ENCODE assay signal across 9 cellular contexts in the genomic region with DNA sequence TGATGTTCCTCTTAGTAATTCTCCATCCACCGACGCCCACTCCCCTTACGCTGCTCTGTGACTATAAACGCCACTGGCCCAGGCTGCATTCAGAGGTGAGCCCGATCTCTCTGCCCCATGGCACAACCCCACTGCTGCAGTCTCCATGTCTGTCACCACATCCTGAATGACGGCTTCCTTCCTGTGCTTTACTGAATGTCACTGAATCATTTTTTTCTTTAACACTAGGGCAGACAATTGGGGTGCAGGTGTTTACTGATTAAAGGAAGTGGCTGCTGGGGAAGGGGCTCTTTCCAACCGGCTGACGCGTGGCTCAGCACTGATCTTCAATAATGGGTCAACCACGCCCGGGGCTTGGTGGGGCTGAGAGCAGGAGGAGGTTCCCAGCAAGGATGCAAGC.
A peak's percentile ranks its signal among the peaks of the same experiment; 100 is the strongest.
DNase-seq lines count a peak whose midpoint lies in the region; ATAC-seq and TF ChIP-seq lines count a peak whose summit lies in the region.
"Had no signal": no experiment of that assay in that cellular context is flagged by ENCODE, and none has a peak within 500 bp of the region (broad histone marks: within the 10 kb centered on the region; RNA-seq: fewer than 3 reads in every experiment).

No MANE protein-coding gene starts in this region.

- no peaks in the 10 kb centered on the region for H3K27me3 ChIP-seq in hepatocyte

- H3K9me3 Mint-ChIP-seq in central memory CD8-positive, alpha-beta T cell, result no peaks in the 10 kb centered on the region
- peaks cover 19% of the 10 kb centered on the region for H3K9me3 Mint-ChIP-seq in WTC11

- H3K9me3 ChIP-seq in hepatocyte (ENCODE audit: low read depth), result no peaks in the 10 kb centered on the region

- H3K36me3 Mint-ChIP-seq in central memory CD8-positive, alpha-beta T cell (ENCODE audit: insufficient read depth), result no peaks in the 10 kb centered on the region
- H3K36me3 Mint-ChIP-seq in WTC11, result no peaks in the 10 kb centered on the region

- H3K27ac ChIP-seq in hepatocyte, result no peak overlapping the region

- POLR2A ChIA-PET in WTC11 (lab: Charles Lee), result no interaction called here

- ATAC-seq in HG02759 (IDR thresholded peaks at IDR 0.05; ENCODE audit: unreplicated experiment) (peak; percentile 57), WTC11 (no peak), GM21360 (IDR thresholded peaks at IDR 0.05; ENCODE audit: unreplicated experiment) (no peak), GM21723 (IDR thresholded peaks at IDR 0.05; ENCODE audit: unreplicated experiment) (no peak)
- ATAC-seq in central memory CD8-positive, alpha-beta T cell (replicated peaks; ENCODE audit: extremely low read depth, poor library complexity, severe bottlenecking), result peak; percentile 98

- no peaks in the 10 kb centered on the region for H3K4me1 ChIP-seq in hepatocyte (ENCODE audit: insufficient read depth)

- peak overlapping the region; percentile 84 for H3K27ac Mint-ChIP-seq in central memory CD8-positive, alpha-beta T cell (ENCODE audit: low read depth)
- H3K27ac Mint-ChIP-seq in WTC11, result no peak overlapping the region

- no peaks in the 10 kb centered on the region for H4K20me1 ChIP-seq in hepatocyte (ENCODE audit: insufficient read depth, poor library complexity, severe bottlenecking)

- H3K4me1 Mint-ChIP-seq in central memory CD8-positive, alpha-beta T cell, result peaks cover 76% of the 10 kb centered on the region
- peaks cover 11% of the 10 kb centered on the region; the same call in 1 of the 2 replicates for H3K4me1 Mint-ChIP-seq in WTC11

- H3K79me2 ChIP-seq in hepatocyte, result no peaks in the 10 kb centered on the region

- TF ChIP-seq CTCF in hepatocyte (IDR thresholded peaks at IDR 0.05; ENCODE audit: poor library complexity) (no peak), WTC11 (IDR thresholded peaks at IDR 0.05) (no peak)

- 95% methylated on average over 11 of the region's 11 CpGs for WGBS in hepatocyte (ENCODE audit: low lambda C conversion rate, missing lambda C conversion rate)

- H3K4me2 ChIP-seq in hepatocyte, result no peak overlapping the region

- H3K27me3 Mint-ChIP-seq in central memory CD8-positive, alpha-beta T cell, result no peaks in the 10 kb centered on the region
- H3K27me3 Mint-ChIP-seq in WTC11 (ENCODE audit: low read depth), result no peaks in the 10 kb centered on the region

- H3K9me2 ChIP-seq in hepatocyte (replicated peaks; ENCODE audit: insufficient read depth), result no peaks in the 10 kb centered on the region

- no peak overlapping the region for H3K4me3 ChIP-seq in hepatocyte

- peak overlapping the region; percentile 44 for H3K4me3 Mint-ChIP-seq in central memory CD8-positive, alpha-beta T cell
- no peak overlapping the region for H3K4me3 Mint-ChIP-seq in WTC11

- H2AFZ ChIP-seq in hepatocyte, result no peak overlapping the region

- CTCF ChIA-PET in WTC11 (lab: Charles Lee), result no interaction called here

- DNase-seq in activated CD4-positive, alpha-beta T cell treated with anti-CD3 and anti-CD28 coated beads for 1 hour, result peak; percentile 32
- peak; percentile 37 to 57 for DNase-seq in central memory CD8-positive, alpha-beta T cell (ENCODE audit: low spot score in 2 of 2)
- DNase-seq in stimulated activated CD8-positive, alpha-beta memory T cell treated with anti-CD3 and anti-CD28 coated beads, Interleukin-7, amount 100 ng/mL, for 1 hour (ENCODE audit: low read depth in 2 of 2), result peak; percentile 14 to 34
- DNase-seq in hepatocyte (ENCODE audit: low spot score) (no peak), WTC11 (ENCODE audit: low spot score) (no peak)
- DNase-seq: mammary epithelial cell had no signal

- H3K36me3 ChIP-seq in hepatocyte (replicated peaks; ENCODE audit: insufficient read depth, low read depth), result no peaks in the 10 kb centered on the region

TF ChIP-seq in WTC11, 78 proteins besides CTCF, POLR2A, EP300 and RAD21:
- TF ChIP-seq, protein P1, sequence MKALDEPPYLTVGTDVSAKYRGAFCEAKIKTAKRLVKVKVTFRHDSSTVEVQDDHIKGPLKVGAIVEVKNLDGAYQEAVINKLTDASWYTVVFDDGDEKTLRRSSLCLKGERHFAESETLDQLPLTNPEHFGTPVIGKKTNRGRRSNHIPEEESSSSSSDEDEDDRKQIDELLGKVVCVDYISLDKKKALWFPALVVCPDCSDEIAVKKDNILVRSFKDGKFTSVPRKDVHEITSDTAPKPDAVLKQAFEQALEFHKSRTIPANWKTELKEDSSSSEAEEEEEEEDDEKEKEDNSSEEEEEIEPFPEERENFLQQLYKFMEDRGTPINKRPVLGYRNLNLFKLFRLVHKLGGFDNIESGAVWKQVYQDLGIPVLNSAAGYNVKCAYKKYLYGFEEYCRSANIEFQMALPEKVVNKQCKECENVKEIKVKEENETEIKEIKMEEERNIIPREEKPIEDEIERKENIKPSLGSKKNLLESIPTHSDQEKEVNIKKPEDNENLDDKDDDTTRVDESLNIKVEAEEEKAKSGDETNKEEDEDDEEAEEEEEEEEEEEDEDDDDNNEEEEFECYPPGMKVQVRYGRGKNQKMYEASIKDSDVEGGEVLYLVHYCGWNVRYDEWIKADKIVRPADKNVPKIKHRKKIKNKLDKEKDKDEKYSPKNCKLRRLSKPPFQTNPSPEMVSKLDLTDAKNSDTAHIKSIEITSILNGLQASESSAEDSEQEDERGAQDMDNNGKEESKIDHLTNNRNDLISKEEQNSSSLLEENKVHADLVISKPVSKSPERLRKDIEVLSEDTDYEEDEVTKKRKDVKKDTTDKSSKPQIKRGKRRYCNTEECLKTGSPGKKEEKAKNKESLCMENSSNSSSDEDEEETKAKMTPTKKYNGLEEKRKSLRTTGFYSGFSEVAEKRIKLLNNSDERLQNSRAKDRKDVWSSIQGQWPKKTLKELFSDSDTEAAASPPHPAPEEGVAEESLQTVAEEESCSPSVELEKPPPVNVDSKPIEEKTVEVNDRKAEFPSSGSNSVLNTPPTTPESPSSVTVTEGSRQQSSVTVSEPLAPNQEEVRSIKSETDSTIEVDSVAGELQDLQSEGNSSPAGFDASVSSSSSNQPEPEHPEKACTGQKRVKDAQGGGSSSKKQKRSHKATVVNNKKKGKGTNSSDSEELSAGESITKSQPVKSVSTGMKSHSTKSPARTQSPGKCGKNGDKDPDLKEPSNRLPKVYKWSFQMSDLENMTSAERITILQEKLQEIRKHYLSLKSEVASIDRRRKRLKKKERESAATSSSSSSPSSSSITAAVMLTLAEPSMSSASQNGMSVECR (CRISPR knock-in tag; IDR thresholded peaks at IDR 0.05; ENCODE audit: borderline replicate concordance), result no peak
- no peak for TF ChIP-seq ZNF416 (CRISPR knock-in tag; IDR thresholded peaks at IDR 0.05)

Comparison
In these comparisons a context has a peak if more than half of its experiments do, and no peak if none do; other contexts are left out.
1. ATAC-seq: peak in HG02759 (single experiment) and central memory CD8-positive, alpha-beta T cell (single experiment); none in WTC11 (single experiment), GM21360 (single experiment) and GM21723 (single experiment).
2. DNase-seq: peak in activated CD4-positive, alpha-beta T cell treated with anti-CD3 and anti-CD28 coated beads for 1 hour (single experiment), central memory CD8-positive, alpha-beta T cell (2 of 2) and stimulated activated CD8-positive, alpha-beta memory T cell treated with anti-CD3 and anti-CD28 coated beads, Interleukin-7, amount 100 ng/mL, for 1 hour (2 of 2); none in hepatocyte (single experiment) and WTC11 (single experiment).